ENCODE assay signal across 11 cellular contexts in genomic region chr4:168451331-168451730, GRCh38. TPM values are rescaled to one million over a fixed set of nuclear protein-coding genes. Genes with fewer than 3 reads are reported as not detected.
DNase-seq lines count a peak whose midpoint lies in the region; ATAC-seq and TF ChIP-seq lines count a peak whose summit lies in the region.
"Had no signal": no experiment of that assay in that cellular context is flagged by ENCODE, and none has a peak within 500 bp of the region (broad histone marks: within the 10 kb centered on the region; RNA-seq: fewer than 3 reads in every experiment).

No MANE protein-coding gene starts in this region.

- peak; percentile 34 for ATAC-seq in HG03342 (IDR thresholded peaks at IDR 0.05; ENCODE audit: unreplicated experiment)
- no peak for ATAC-seq in left ventricle myocardium superior
- no peak for ATAC-seq in CD8-positive, alpha-beta T cell

- no peak overlapping the region for H3K4me3 Mint-ChIP-seq in MCF 10A (ENCODE audit: unreplicated experiment)
- no peak overlapping the region for H3K4me3 Mint-ChIP-seq in CD8-positive, alpha-beta T cell

- no peak for TF ChIP-seq POLR2A in breast epithelium (IDR thresholded peaks at IDR 0.05)

- H3K9ac ChIP-seq in mammary epithelial cell (ENCODE audit: insufficient read depth, low read length), result no peak overlapping the region

- no peaks in the 10 kb centered on the region for H3K9me3 Mint-ChIP-seq in MCF 10A (ENCODE audit: unreplicated experiment)
- H3K9me3 Mint-ChIP-seq in CD8-positive, alpha-beta T cell, result no peaks in the 10 kb centered on the region

- intact Hi-C loops in MCF 10A (cut with micrococcal nuclease) (no loop called here), breast epithelium (cut with DNase I; ENCODE audit: low total_unique reads) (no loop called here), mammary epithelial cell (cut with micrococcal nuclease) (no loop called here), left ventricle myocardium superior (cut with micrococcal nuclease) (no loop called here)
- intact Hi-C loops in CD8-positive, alpha-beta T cell (cut with DNase I, micrococcal nuclease), result no loop called here

- WGBS in mammary epithelial cell (ENCODE audit: low coverage, missing lambda C conversion rate), result 91% methylated on average over 2 of the region's 2 CpGs

- no peaks in the 10 kb centered on the region for H4K20me1 ChIP-seq in mammary epithelial cell (ENCODE audit: insufficient read depth, low read length)
- H4K20me1 ChIP-seq: BLaER1 treated with 17β-estradiol and CSF1 and Interleukin-3, amounts not matched to agents 10 nM and 100 nM had no signal

- TF ChIP-seq CTCF in MCF 10A (IDR thresholded peaks at IDR 0.05; ENCODE audit: unreplicated experiment) (no peak), breast epithelium (IDR thresholded peaks at IDR 0.05) (no peak), mammary epithelial cell (conservative IDR thresholded peaks at IDR 0.05 in 1 of 2, IDR thresholded peaks at IDR 0.05 in 1 of 2; ENCODE audit: extremely low read depth in 1 of 2, insufficient read depth in 1 of 2, low read depth in 1 of 2, low read length in 2 of 2) (no peak)
- no peak for TF ChIP-seq CTCF in CD8-positive, alpha-beta T cell (IDR thresholded peaks at IDR 0.05)

- H3K4me2 ChIP-seq in mammary epithelial cell (ENCODE audit: insufficient read depth, low read depth, low read length), result peak overlapping the region; percentile 20

- H3K4me1 ChIP-seq in breast epithelium (no peaks in the 10 kb centered on the region), mammary epithelial cell (ENCODE audit: insufficient read depth, low read length) (peaks cover 13% of the 10 kb centered on the region)
- H3K4me1 ChIP-seq in CD8-positive, alpha-beta T cell (ENCODE audit: insufficient read depth, low read length), result no peaks in the 10 kb centered on the region

- H3K27ac ChIP-seq in breast epithelium (no peak overlapping the region), mammary epithelial cell (ENCODE audit: insufficient read depth, low read depth, low read length) (no peak overlapping the region)
- no peak overlapping the region for H3K27ac ChIP-seq in CD8-positive, alpha-beta T cell (ENCODE audit: low read depth, low read length)

- no peaks in the 10 kb centered on the region for H3K79me2 ChIP-seq in mammary epithelial cell (ENCODE audit: insufficient read depth, low read length)

- no peaks in the 10 kb centered on the region for H3K27me3 ChIP-seq in breast epithelium
- no peaks in the 10 kb centered on the region for H3K27me3 ChIP-seq in mammary epithelial cell (ENCODE audit: insufficient read depth, low read length)
- no peaks in the 10 kb centered on the region for H3K27me3 ChIP-seq in CD8-positive, alpha-beta T cell (ENCODE audit: insufficient read depth, low read length)
- H3K27me3 ChIP-seq: BLaER1 treated with 17β-estradiol and CSF1 and Interleukin-3, amounts not matched to agents 10 nM and 100 nM had no signal

- in situ Hi-C loops in mammary epithelial cell (cut with MboI; ENCODE audit: low sequenced_read_pairs in 2 of 2), result no loop called here

- H3K36me3 Mint-ChIP-seq in MCF 10A (ENCODE audit: insufficient read depth, unreplicated experiment), result no peaks in the 10 kb centered on the region
- H3K36me3 Mint-ChIP-seq in CD8-positive, alpha-beta T cell, result peaks cover 67% of the 10 kb centered on the region

- BruUV-seq in MCF 10A (replicated peaks; lab: Mats Ljungman, UMichigan) (no TSS peak), mammary epithelial cell (replicated peaks; lab: Mats Ljungman, UMichigan) (no TSS peak)

- peak overlapping the region; percentile 14 for H3K27ac Mint-ChIP-seq in MCF 10A (ENCODE audit: low read depth, unreplicated experiment)
- no peak overlapping the region for H3K27ac Mint-ChIP-seq in CD8-positive, alpha-beta T cell

- H3K9me3 ChIP-seq in breast epithelium (no peaks in the 10 kb centered on the region), mammary epithelial cell (replicated peaks; ENCODE audit: insufficient read depth, low read length) (no peaks in the 10 kb centered on the region)
- H3K9me3 ChIP-seq in CD8-positive, alpha-beta T cell (ENCODE audit: low read length), result no peaks in the 10 kb centered on the region

- no peak overlapping the region for H2AFZ ChIP-seq in mammary epithelial cell (ENCODE audit: low read depth, low read length)

- POLR2A ChIA-PET in MCF 10A (lab: Yijun Ruan, JAX), result interaction anchor here (0.6 to 2.2 kb wide), 2 partner anchors 28 to 29 kb away, joined by 3 to 12 read pairs; partner anchors contain the start of gene DDX60L
- POLR2A ChIA-PET in CD8-positive, alpha-beta T cell (lab: Charles Lee), result no interaction called here

- DNase-seq in MCF 10A (ENCODE audit: unreplicated experiment), result no peak
- no peak for DNase-seq in breast epithelium (ENCODE audit: low spot score in 2 of 2)
- DNase-seq in mammary epithelial cell, result no peak
- DNase-seq in middle frontal gyrus (ENCODE audit: extremely low spot score, low spot score), result no peak
- no peak for DNase-seq in left ventricle myocardium superior
- no peak for DNase-seq in A172 (ENCODE audit: low spot score)
- no peak for DNase-seq in CD8-positive, alpha-beta T cell
- DNase-seq: NCI-H1092 treated with DMSO at 0.1 percent for 48 hours, occipital lobe had no signal

- H3K36me3 ChIP-seq in breast epithelium, result peaks cover 11% of the 10 kb centered on the region
- peaks cover 3% of the 10 kb centered on the region for H3K36me3 ChIP-seq in mammary epithelial cell (ENCODE audit: insufficient read depth, low read length)
- peaks cover 15% of the 10 kb centered on the region for H3K36me3 ChIP-seq in CD8-positive, alpha-beta T cell (ENCODE audit: insufficient read depth, low read length)

- CTCF ChIA-PET in MCF 10A (lab: Yijun Ruan, JAX), result interaction anchor here (0.6 kb wide), 2 partner anchors 941 to 1115 kb away, joined by 3 to 4 read pairs; no protein-coding TSS in a partner anchor
- CTCF ChIA-PET in mammary epithelial cell (lab: Charles Lee; ENCODE audit: low non-redundant PET), result interaction anchor here (0.5 kb wide), 1 partner anchor 298 kb away, joined by 3 read pairs; no protein-coding TSS in a partner anchor
- CTCF ChIA-PET in CD8-positive, alpha-beta T cell (lab: Charles Lee), result no interaction called here

- H3K27me3 Mint-ChIP-seq in MCF 10A (ENCODE audit: insufficient read depth, unreplicated experiment), result no peaks in the 10 kb centered on the region
- no peaks in the 10 kb centered on the region for H3K27me3 Mint-ChIP-seq in CD8-positive, alpha-beta T cell (ENCODE audit: low read depth)

- dilution Hi-C loops in mammary epithelial cell (cut with HindIII; ENCODE audit: low sequenced_read_pairs), result loop anchor here (5.0 kb wide), 1 partner anchor 51 kb away; no protein-coding TSS in a partner anchor

- H3K4me3 ChIP-seq in breast epithelium (no peak overlapping the region), mammary epithelial cell (replicated peaks in 1 of 3; ENCODE audit: insufficient read depth in 1 of 3, low read depth in 2 of 3, low read length in 3 of 3) (no peak overlapping the region)
- H3K4me3 ChIP-seq in CD8-positive, alpha-beta T cell (ENCODE audit: low read depth, low read length), result no peak overlapping the region
- H3K4me3 ChIP-seq: BLaER1 treated with 17β-estradiol and CSF1 and Interleukin-3, amounts not matched to agents 10 nM and 100 nM had no signal

- peaks cover 12% of the 10 kb centered on the region for H3K4me1 Mint-ChIP-seq in MCF 10A (ENCODE audit: insufficient read depth, unreplicated experiment)
- H3K4me1 Mint-ChIP-seq in CD8-positive, alpha-beta T cell (ENCODE audit: low read depth), result peaks cover 13% of the 10 kb centered on the region

RNA-seq across cellular contexts. Expression of gene DDX60L, which starts 29.0 kb away (rescaled TPM):
- total RNA-seq in MCF 10A (2022) (3.4 and 6.1 TPM in 2 replicates), breast epithelium (10 to 100 TPM; 13.4 to 21.0 (median 18.4) TPM), mammary epithelial cell (10 to 100 TPM in 1 of 2 donors, 1 to 10 TPM in 1; 6.8 to 12.2 TPM), left ventricle myocardium superior (9.7 TPM)
- 5.7 TPM for polyA plus RNA-seq in mammary epithelial cell
- 11.7 TPM for polyA minus RNA-seq in mammary epithelial cell
- total RNA-seq in A172 (2014; rRNA removed; shearing (Covaris generic)), result 11.5 and 13.8 TPM in 2 replicates
- 10 to 100 TPM; 20.4 to 22.9 TPM for total RNA-seq in CD8-positive, alpha-beta T cell

RNA-seq across cellular contexts. Expression of gene PALLD, which starts 45.5 kb away (rescaled TPM):
- 94.6 and 191 TPM in 2 replicates for total RNA-seq in MCF 10A (2022)
- total RNA-seq in breast epithelium, result 100 to 1,000 TPM in 2 of 3 donors, 10 to 100 TPM in 1; 96.0 to 186 (median 174) TPM
- 100 to 1,000 TPM; 296 to 380 TPM for total RNA-seq in mammary epithelial cell
- polyA plus RNA-seq in mammary epithelial cell, result 122 TPM
- 433 TPM for polyA minus RNA-seq in mammary epithelial cell
- total RNA-seq in left ventricle myocardium superior, result 998 TPM
- 17.9 and 26.4 TPM in 2 replicates for total RNA-seq in A172 (2014; rRNA removed; shearing (Covaris generic))
- total RNA-seq in CD8-positive, alpha-beta T cell, result not detected

Comparison
In these comparisons a context has a peak if more than half of its experiments do, and no peak if none do; other contexts are left out.
1. RNA of gene PALLD, which starts 45.5 kb away (total RNA-seq): 998 TPM in left ventricle myocardium superior (single experiment), 296 to 380 TPM in mammary epithelial cell, 94.6 to 191 TPM in MCF 10A, 96.0 to 186 TPM in breast epithelium and 17.9 to 26.4 TPM in A172; not detected in CD8-positive, alpha-beta T cell; every median in the first group is over 10 times any median in the second.